27 cellular contexts compared by ENCODE assay signal in genomic region chr3:2810723-2811122, GRCh38.
DNase-seq lines count a peak whose midpoint lies in the region; ATAC-seq, FAIRE-seq and TF ChIP-seq lines count a peak whose summit lies in the region.
"Had no signal": no experiment of that assay in that cellular context is flagged by ENCODE, and none has a peak within 500 bp of the region (broad histone marks: within the 10 kb centered on the region; RNA-seq: fewer than 3 reads in every experiment).

No MANE protein-coding gene starts in this region.

- TF ChIP-seq POLR2A in A549 (IDR thresholded peaks at IDR 0.05; ENCODE audit: low read length), result no peak
- TF ChIP-seq POLR2A in body of pancreas (IDR thresholded peaks at IDR 0.05), result no peak
- no peak for TF ChIP-seq POLR2A in sigmoid colon (IDR thresholded peaks at IDR 0.05)

- H3K9me3 ChIP-seq in A549 (no peaks in the 10 kb centered on the region), hepatocyte (ENCODE audit: low read depth) (no peaks in the 10 kb centered on the region), body of pancreas (no peaks in the 10 kb centered on the region), sigmoid colon (no peaks in the 10 kb centered on the region)

- TF ChIP-seq CTCF in A549 (IDR thresholded peaks at IDR 0.05), result no peak
- TF ChIP-seq CTCF in hepatocyte (IDR thresholded peaks at IDR 0.05; ENCODE audit: poor library complexity), result no peak
- no peak for TF ChIP-seq CTCF in body of pancreas (IDR thresholded peaks at IDR 0.05)
- TF ChIP-seq CTCF in sigmoid colon (IDR thresholded peaks at IDR 0.05), result no peak

- TF ChIP-seq EP300 in A549 (IDR thresholded peaks at IDR 0.05) (no peak), sigmoid colon (IDR thresholded peaks at IDR 0.05) (no peak)

- FAIRE-seq in A549 (lab: Jason Lieb, UNC), result no peak
- FAIRE-seq: GM12891, keratinocyte had no signal

- no peaks in the 10 kb centered on the region for H3K9me2 ChIP-seq in hepatocyte (replicated peaks; ENCODE audit: insufficient read depth)

- no peak overlapping the region for H3K4me2 ChIP-seq in A549
- H3K4me2 ChIP-seq in hepatocyte, result no peak overlapping the region
- H3K4me2 ChIP-seq: smooth muscle cell had no signal

- no peaks in the 10 kb centered on the region for H3K79me2 ChIP-seq in hepatocyte

- H2AFZ ChIP-seq in hepatocyte, result no peak overlapping the region

- CTCF ChIA-PET in A549 (lab: Yijun Ruan, JAX), result no interaction called here

- H4K20me1 ChIP-seq in hepatocyte (ENCODE audit: insufficient read depth, poor library complexity, severe bottlenecking), result no peaks in the 10 kb centered on the region

- H3K27me3 ChIP-seq in H7 (ENCODE audit: control insufficient read depth, insufficient read depth, low read length), result no peaks in the 10 kb centered on the region
- no peaks in the 10 kb centered on the region for H3K27me3 ChIP-seq in hepatocyte
- H3K27me3 ChIP-seq in body of pancreas, result no peaks in the 10 kb centered on the region
- no peaks in the 10 kb centered on the region for H3K27me3 ChIP-seq in sigmoid colon

- 6% methylated on average over 1 of the region's 1 CpG for WGBS in A549 (ENCODE audit: missing lambda C conversion rate)
- 81% methylated on average over 1 of the region's 1 CpG for WGBS in hepatocyte (ENCODE audit: low lambda C conversion rate, missing lambda C conversion rate)
- WGBS in body of pancreas, 2 donors, result 50 to 64% methylated on average over 1 of the region's 1 CpG
- 80 to 86% methylated on average over 1 of the region's 1 CpG for WGBS in sigmoid colon, 2 donors

- DNase-seq in A549 (ENCODE audit: low read depth in 1 of 2, low spot score in 1 of 2) (no peak), H7 (peak; percentile 32), hepatocyte (ENCODE audit: low spot score) (peak; percentile 44), body of pancreas (no peak), sigmoid colon (no peak)
- DNase-seq: activated CD4-positive, alpha-beta T cell treated with anti-CD3 and anti-CD28 coated beads, Interleukin-2, amount 10 ng/mL, durations not matched to agents 7 days and 5 days; activated CD8-positive, alpha-beta memory T cell treated with anti-CD3 and anti-CD28 coated beads, Interleukin-2, amount 10 ng/mL, durations not matched to agents 7 days and 5 days; CD4-positive, CD25-positive, alpha-beta regulatory T cell; DMS53; effector CD8-positive, alpha-beta T cell; HFFc6; NCI-H1694; NCI-H2171; NCI-H69; nucleus accumbens; Right ventricle myocardium superior; stimulated activated naive B cell treated with anti-CD40 and anti-IgM and Interleukin-4, amounts not matched to agents 10 μg/mL and 1 μg/mL and 100 μg/mL, for 72 hours; T-cell; WERI-Rb-1 had no signal

- intact Hi-C loops in body of pancreas (cut with DNase I) (no loop called here), sigmoid colon (cut with DNase I) (no loop called here)

- H3K36me3 ChIP-seq in H7 (replicated peaks; ENCODE audit: control insufficient read depth, insufficient read depth, low read length), result no peaks in the 10 kb centered on the region
- H3K36me3 ChIP-seq in hepatocyte (replicated peaks; ENCODE audit: insufficient read depth, low read depth), result no peaks in the 10 kb centered on the region
- no peaks in the 10 kb centered on the region for H3K36me3 ChIP-seq in body of pancreas (replicated peaks in 1 of 2; ENCODE audit: insufficient read depth in 1 of 2, low read depth in 2 of 2)
- H3K36me3 ChIP-seq in sigmoid colon, result no peaks in the 10 kb centered on the region
- H3K36me3 ChIP-seq: WERI-Rb-1 had no signal

- ATAC-seq in A549 (no peak), body of pancreas (no peak), GM18498 (IDR thresholded peaks at IDR 0.05; ENCODE audit: unreplicated experiment) (no peak), HG02981 (IDR thresholded peaks at IDR 0.05; ENCODE audit: unreplicated experiment) (no peak)
- ATAC-seq: activated CD8-positive, alpha-beta memory T cell treated with anti-CD3 and anti-CD28 coated beads, Interleukin-2, amount 10 ng/mL, durations not matched to agents 7 days and 5 days; activated naive CD4-positive, alpha-beta T cell treated with anti-CD3 and anti-CD28 coated beads, Interleukin-2, amount 50 U/mL, for 72 hours; esophagus mucosa; stimulated activated naive B cell treated with anti-CD40 and anti-IgM and Interleukin-4, amounts not matched to agents 10 μg/mL and 1 μg/mL and 100 μg/mL, for 72 hours; T-cell had no signal

- H3K4me1 ChIP-seq in A549 (no peaks in the 10 kb centered on the region), hepatocyte (ENCODE audit: insufficient read depth) (no peaks in the 10 kb centered on the region), body of pancreas (no peaks in the 10 kb centered on the region), sigmoid colon (no peaks in the 10 kb centered on the region)

- no peak for TF ChIP-seq RAD21 in A549 (conservative IDR thresholded peaks at IDR 0.05 in 1 of 2, IDR thresholded peaks at IDR 0.05 in 1 of 2)

- POLR2A ChIA-PET in A549 (lab: Yijun Ruan, JAX), result no interaction called here

- H3K4me3 ChIP-seq in A549, result no peak overlapping the region
- H3K4me3 ChIP-seq in H7 (ENCODE audit: insufficient read depth, low read depth, low read length), result no peak overlapping the region
- H3K4me3 ChIP-seq in hepatocyte, result no peak overlapping the region
- no peak overlapping the region for H3K4me3 ChIP-seq in body of pancreas
- H3K4me3 ChIP-seq in sigmoid colon, result no peak overlapping the region
- H3K4me3 ChIP-seq: smooth muscle cell had no signal

- H3K27ac ChIP-seq in A549, result no peak overlapping the region
- no peak overlapping the region for H3K27ac ChIP-seq in hepatocyte
- H3K27ac ChIP-seq in body of pancreas, result no peak overlapping the region
- H3K27ac ChIP-seq in sigmoid colon, result no peak overlapping the region
- H3K27ac ChIP-seq: WERI-Rb-1 had no signal

TF ChIP-seq in A549, 52 proteins besides CTCF, POLR2A, EP300 and RAD21 (continues in another document):
- no peak for TF ChIP-seq CHD2 (IDR thresholded peaks at IDR 0.05; ENCODE audit: low read length, partially characterized antibody)
- TF ChIP-seq USF2 (IDR thresholded peaks at IDR 0.05), result no peak
- TF ChIP-seq BCL3 (IDR thresholded peaks at IDR 0.05), result no peak
- no peak for TF ChIP-seq RARB (CRISPR knock-in tag; IDR thresholded peaks at IDR 0.05)
- TF ChIP-seq ZSCAN20 (CRISPR knock-in tag; IDR thresholded peaks at IDR 0.05), result no peak
- no peak for TF ChIP-seq BHLHE40 (IDR thresholded peaks at IDR 0.05; ENCODE audit: low read depth, low read length)
- no peak for TF ChIP-seq ZC3H11A (IDR thresholded peaks at IDR 0.05)

TF ChIP-seq in PFSK-1, 5 proteins besides CTCF, POLR2A, EP300 and RAD21:
- no peak for TF ChIP-seq SIN3A (IDR thresholded peaks at IDR 0.05; ENCODE audit: borderline replicate concordance, insufficient read depth, low read length)
- no peak for TF ChIP-seq POLR2AphosphoS5 (IDR thresholded peaks at IDR 0.05; ENCODE audit: low read depth, low read length)
- peak; percentile 88 to 93 for TF ChIP-seq REST (IDR thresholded peaks at IDR 0.05; ENCODE audit: insufficient read depth in 1 of 2, low read depth in 2 of 2, low read length in 2 of 2)
- TF ChIP-seq TAF1 (IDR thresholded peaks at IDR 0.05; ENCODE audit: borderline replicate concordance, insufficient read depth, low read length), result no peak
- no peak for TF ChIP-seq FOXP2 (optimal IDR thresholded peaks at IDR 0.05; ENCODE audit: borderline replicate concordance, extremely low read depth, extremely low read length, insufficient read depth)

Comparison
In these comparisons a context has a peak if more than half of its experiments do, and no peak if none do; other contexts are left out.
1. DNase-seq: peak in H7 (single experiment) and hepatocyte (single experiment); none in A549 (0 of 2), body of pancreas (0 of 4) and sigmoid colon (single experiment).